ENCODE assay signal across 1 cellular context in genomic region chr19:48491793-48492123, GRCh38.
TF ChIP-seq lines count a peak whose summit lies in the region.

No MANE protein-coding gene starts in this region.

TF ChIP-seq in K562, 482 proteins besides CTCF, POLR2A, EP300 and RAD21:
- peak; percentile 36; the same call in 1 of the 2 replicates for TF ChIP-seq POLR2G (IDR thresholded peaks at IDR 0.05; ENCODE audit: low read depth, low read length)
- no peak for TF ChIP-seq HNRNPUL1 (IDR thresholded peaks at IDR 0.05; ENCODE audit: low read length)
